Comparison of ENCODE assay signal across 9 cellular contexts in genomic region chr7:22435105-22435504, GRCh38.
DNase-seq lines count a peak whose midpoint lies in the region; ATAC-seq and TF ChIP-seq lines count a peak whose summit lies in the region.
"Had no signal": no experiment of that assay in that cellular context is flagged by ENCODE, and none has a peak within 500 bp of the region (broad histone marks: within the 10 kb centered on the region; RNA-seq: fewer than 3 reads in every experiment).

No MANE protein-coding gene starts in this region.

- H2AK5ac ChIP-seq in H9 (ENCODE audit: insufficient read length, low read length) = no peak overlapping the region

- H2BK5ac ChIP-seq in H9 (ENCODE audit: insufficient read length, low read length) = no peak overlapping the region

- H3K79me2 ChIP-seq in H9 (ENCODE audit: insufficient read depth, low read length) (no peaks in the 10 kb centered on the region), smooth muscle cell (ENCODE audit: low read depth) (no peaks in the 10 kb centered on the region)

- H2BK120ac ChIP-seq in H9 (ENCODE audit: low read depth, low read length, poor library complexity, severe bottlenecking) = no peak overlapping the region

- H4K20me1 ChIP-seq in H9 (ENCODE audit: control insufficient read depth, insufficient read depth, insufficient read length) (no peaks in the 10 kb centered on the region), smooth muscle cell (ENCODE audit: low read depth) (no peaks in the 10 kb centered on the region)

- H3K27ac Mint-ChIP-seq in T-helper 1 cell treated with Interleukin-12 subunit alpha and Interleukin-12 subunit beta and Interleukin-4 antibody, amounts not matched to agents 30 μg/mL and 1 μg/mL, for 36 hours = no peak overlapping the region
- H3K27ac Mint-ChIP-seq in H9 = peak overlapping the region; percentile 25 to 92 (median 75); a peak in 5 of 7 replicates

- no peak overlapping the region for H2BK12ac ChIP-seq in H9 (ENCODE audit: insufficient read length, low read depth, low read length)

- no peak overlapping the region for H3K9ac ChIP-seq in H9 (ENCODE audit: extremely low read depth, insufficient read length, low read length)
- no peak overlapping the region for H3K9ac ChIP-seq in smooth muscle cell (ENCODE audit: low read depth)

- no peak overlapping the region for H4K8ac ChIP-seq in H9 (replicated peaks; ENCODE audit: insufficient read length, low read depth, low read length)

- H3K4me1 Mint-ChIP-seq in T-helper 1 cell treated with Interleukin-12 subunit alpha and Interleukin-12 subunit beta and Interleukin-4 antibody, amounts not matched to agents 30 μg/mL and 1 μg/mL, for 36 hours (ENCODE audit: low read depth) = peaks cover 6% of the 10 kb centered on the region
- peaks cover 32 to 35% of the 10 kb centered on the region in 2 experiments for H3K4me1 Mint-ChIP-seq in H9

- H3K23me2 ChIP-seq in H9 (ENCODE audit: insufficient read length, low read depth, low read length, poor library complexity, severe bottlenecking) = no peaks in the 10 kb centered on the region

- no peak overlapping the region for H3K4ac ChIP-seq in H9 (ENCODE audit: low read depth, low read length)

- H3K27me3 ChIP-seq in H9 (ENCODE audit: insufficient read depth, low read length) (no peaks in the 10 kb centered on the region), smooth muscle cell (ENCODE audit: low read depth) (no peaks in the 10 kb centered on the region), gastrocnemius medialis (no peaks in the 10 kb centered on the region)

- no peaks in the 10 kb centered on the region for H3K36me3 ChIP-seq in smooth muscle cell (ENCODE audit: low read depth)
- no peaks in the 10 kb centered on the region for H3K36me3 ChIP-seq in gastrocnemius medialis

- in situ Hi-C loops in gastrocnemius medialis (cut with MboI; ENCODE audit: low sequenced_read_pairs in 4 of 4) (no loop called here), KBM-7 (cut with MboI; ENCODE audit: low pct_unique_long_range_greater_than_20kb, low sequenced_read_pairs) (no loop called here)

- H2AFZ ChIP-seq in H9 (ENCODE audit: low read length) (no peak overlapping the region), smooth muscle cell (ENCODE audit: low read depth) (no peak overlapping the region)

- H3K4me3 Mint-ChIP-seq in T-helper 1 cell treated with Interleukin-12 subunit alpha and Interleukin-12 subunit beta and Interleukin-4 antibody, amounts not matched to agents 30 μg/mL and 1 μg/mL, for 36 hours = peak overlapping the region; percentile 16
- H3K4me3 Mint-ChIP-seq in H9 = no peak overlapping the region

- no peak overlapping the region for H3K23ac ChIP-seq in H9 (ENCODE audit: insufficient read length, low read depth, low read length)

- TF ChIP-seq POLR2A in gastrocnemius medialis (IDR thresholded peaks at IDR 0.05) = no peak

- H3K9me3 Mint-ChIP-seq in T-helper 1 cell treated with Interleukin-12 subunit alpha and Interleukin-12 subunit beta and Interleukin-4 antibody, amounts not matched to agents 30 μg/mL and 1 μg/mL, for 36 hours = no peaks in the 10 kb centered on the region
- H3K9me3 Mint-ChIP-seq in H9 = no peaks in the 10 kb centered on the region

- no peak overlapping the region for H3K14ac ChIP-seq in H9 (ENCODE audit: insufficient read depth, low read length)

- peaks cover 25% of the 10 kb centered on the region for H3K27me3 Mint-ChIP-seq in T-helper 1 cell treated with Interleukin-12 subunit alpha and Interleukin-12 subunit beta and Interleukin-4 antibody, amounts not matched to agents 30 μg/mL and 1 μg/mL, for 36 hours (ENCODE audit: low read depth)
- no peaks in the 10 kb centered on the region for H3K27me3 Mint-ChIP-seq in H9 (ENCODE audit: low read depth)

- intact Hi-C loops in gastrocnemius medialis (cut with DNase I; ENCODE audit: low total_unique reads) = no loop called here

- H3K18ac ChIP-seq in H9 (ENCODE audit: insufficient read length, low read depth, low read length) = no peak overlapping the region

- no peak overlapping the region for H3T11ph ChIP-seq in H9 (ENCODE audit: low read length)

- H3K56ac ChIP-seq in H9 (ENCODE audit: insufficient read length, low read depth, low read length) = no peak overlapping the region

- H3K9me3 ChIP-seq in H9 (ENCODE audit: control insufficient read depth, low read depth, low read length) (no peaks in the 10 kb centered on the region), smooth muscle cell (replicated peaks; ENCODE audit: low read depth) (no peaks in the 10 kb centered on the region), gastrocnemius medialis (no peaks in the 10 kb centered on the region)
- H3K9me3 ChIP-seq: A549 had no signal

- H2BK20ac ChIP-seq in H9 (ENCODE audit: low read depth, low read length, poor library complexity, severe bottlenecking) = no peak overlapping the region

- TF ChIP-seq CTCF in H9 (conservative IDR thresholded peaks at IDR 0.05) (no peak), smooth muscle cell (IDR thresholded peaks at IDR 0.05; ENCODE audit: borderline replicate concordance, insufficient read depth, poor library complexity, severe bottlenecking) (no peak), gastrocnemius medialis (IDR thresholded peaks at IDR 0.05 in 4 of 5, conservative IDR thresholded peaks at IDR 0.05 in 1 of 5) (no peak)

- H3K4me1 ChIP-seq in H9 (ENCODE audit: insufficient read depth, low read length) (peaks cover 14% of the 10 kb centered on the region), smooth muscle cell (ENCODE audit: low read depth) (peaks cover 17% of the 10 kb centered on the region), gastrocnemius medialis (peaks cover 0 to 26% of the 10 kb centered on the region in 2 donors)
- H3K4me1 ChIP-seq: A549 had no signal

- peak; percentile 84 for ATAC-seq in HG03439 (IDR thresholded peaks at IDR 0.05; ENCODE audit: unreplicated experiment)
- ATAC-seq in gastrocnemius medialis = no peak
- ATAC-seq: A549 had no signal

- H2BK15ac ChIP-seq in H9 (ENCODE audit: low read depth, low read length) = no peak overlapping the region

- no peak overlapping the region for H3K27ac ChIP-seq in H9 (ENCODE audit: insufficient read length, low read depth, low read length)
- H3K27ac ChIP-seq in smooth muscle cell (ENCODE audit: low read depth) = peak overlapping the region; percentile 94
- no peak overlapping the region for H3K27ac ChIP-seq in gastrocnemius medialis
- H3K27ac ChIP-seq: A549 had no signal

- no peaks in the 10 kb centered on the region for H3F3A ChIP-seq in smooth muscle cell (ENCODE audit: low read depth)

- H3K4me2 ChIP-seq in H9 (ENCODE audit: insufficient read depth, insufficient read length, low read length) (no peak overlapping the region), smooth muscle cell (no peak overlapping the region)
- H3K4me2 ChIP-seq: A549 had no signal

- H3K36me3 Mint-ChIP-seq in T-helper 1 cell treated with Interleukin-12 subunit alpha and Interleukin-12 subunit beta and Interleukin-4 antibody, amounts not matched to agents 30 μg/mL and 1 μg/mL, for 36 hours (ENCODE audit: low read depth) = no peaks in the 10 kb centered on the region
- H3K36me3 Mint-ChIP-seq in H9 (ENCODE audit: insufficient read depth in 1 of 3, low read depth in 3 of 3) = peaks cover 0 to 2% (median 0%) of the 10 kb centered on the region in 3 experiments; a peak in 4 of 7 replicates

- no CpG with 5 or more reads among the region's 4 CpGs for WGBS in H9 (ENCODE audit: extremely low coverage, insufficient read length, low lambda C conversion rate)
- WGBS in smooth muscle cell (ENCODE audit: low lambda C conversion rate) = 80% methylated on average over 4 of the region's 4 CpGs

- H3K79me1 ChIP-seq in H9 (ENCODE audit: insufficient read depth, low read depth, low read length, poor library complexity, severe bottlenecking) = no peaks in the 10 kb centered on the region

- DNase-seq in T-helper 1 cell (no peak), H9 (no peak), smooth muscle cell (lab: John Stamatoyannopoulos, UW; ENCODE audit: unreplicated experiment) (no peak), gastrocnemius medialis (no peak), KBM-7 (no peak)
- no peak for DNase-seq in activated CD4-positive, alpha-beta T cell treated with anti-CD3 and anti-CD28 coated beads, Interleukin-2, amount 50 U/mL, for 1 hour

- H4K5ac ChIP-seq in H9 (ENCODE audit: insufficient read length, low read depth, low read length) = no peak overlapping the region

- H3K4me3 ChIP-seq in smooth muscle cell (no peak overlapping the region), gastrocnemius medialis (no peak overlapping the region)
- H3K4me3 ChIP-seq: A549 had no signal

- no peak overlapping the region for H4K91ac ChIP-seq in H9 (ENCODE audit: insufficient read length, low read depth, low read length)
